ENCODE assay signal across 8 cellular contexts in the genomic region with DNA sequence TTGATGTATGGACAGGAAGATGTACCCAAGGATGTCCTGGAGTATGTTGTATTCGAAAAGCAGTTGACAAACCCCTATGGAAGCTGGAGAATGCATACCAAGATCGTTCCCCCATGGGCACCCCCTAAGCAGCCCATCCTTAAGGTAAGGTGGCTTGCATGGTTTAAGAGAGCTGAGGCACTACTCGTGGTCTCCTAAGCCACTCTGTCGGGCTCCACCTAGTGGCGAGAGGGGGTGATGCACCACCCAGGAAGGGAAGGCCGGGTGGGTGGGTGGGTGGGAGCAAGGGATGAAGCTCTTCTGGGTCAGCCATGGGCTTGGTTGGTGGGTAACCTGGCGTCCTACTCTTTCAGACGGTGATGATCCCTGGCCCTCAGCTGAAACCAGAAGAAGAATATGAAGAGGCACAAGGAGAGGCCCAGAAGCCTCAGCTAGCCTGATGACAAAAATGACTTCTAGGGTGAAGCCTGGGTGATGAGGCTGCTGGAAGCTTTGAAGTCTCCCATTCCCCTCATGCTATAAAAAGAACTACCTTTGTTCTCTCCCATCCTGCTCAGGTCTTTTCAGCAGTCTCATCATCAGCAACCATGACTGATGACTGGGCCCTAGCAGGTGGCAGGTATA. TPM values are rescaled to one million over a fixed set of nuclear protein-coding genes. Genes with fewer than 3 reads are reported as not detected.
A peak's percentile ranks its signal among the peaks of the same experiment; 100 is the strongest.
DNase-seq lines count a peak whose midpoint lies in the region; ATAC-seq and TF ChIP-seq lines count a peak whose summit lies in the region.

No MANE protein-coding gene starts in this region.

- H3K4me1 ChIP-seq in ascending aorta = no peaks in the 10 kb centered on the region

- no peak for ATAC-seq in HG03108 (IDR thresholded peaks at IDR 0.05; ENCODE audit: unreplicated experiment)

- TF ChIP-seq CTCF in ascending aorta (IDR thresholded peaks at IDR 0.05) = peak; percentile 9 to 80 (median 80)

- in situ Hi-C loops in Caki2 (cut with HindIII; ENCODE audit: low pct_unique_long_range_greater_than_20kb, low sequenced_read_pairs) = no loop called here

- no peak overlapping the region for H3K27ac ChIP-seq in ascending aorta

- no peaks in the 10 kb centered on the region for H3K9me3 ChIP-seq in ascending aorta

- H3K9me3 Mint-ChIP-seq in T-helper 2 cell treated with Interferon-gamma antibody and Interleukin-4, amounts not matched to agents 5 μg/mL and 100 μg/mL, for 36 hours = no peaks in the 10 kb centered on the region

- no peaks in the 10 kb centered on the region for H3K27me3 ChIP-seq in ascending aorta

- no peaks in the 10 kb centered on the region for H3K27me3 Mint-ChIP-seq in T-helper 2 cell treated with Interferon-gamma antibody and Interleukin-4, amounts not matched to agents 5 μg/mL and 100 μg/mL, for 36 hours (ENCODE audit: low read depth)

- H3K4me3 Mint-ChIP-seq in T-helper 2 cell treated with Interferon-gamma antibody and Interleukin-4, amounts not matched to agents 5 μg/mL and 100 μg/mL, for 36 hours = no peak overlapping the region

- peaks cover 25% of the 10 kb centered on the region for H3K36me3 Mint-ChIP-seq in T-helper 2 cell treated with Interferon-gamma antibody and Interleukin-4, amounts not matched to agents 5 μg/mL and 100 μg/mL, for 36 hours (ENCODE audit: low read depth)

- intact Hi-C loops in ascending aorta (cut with DNase I) = no loop called here

- H3K27ac Mint-ChIP-seq in T-helper 2 cell treated with Interferon-gamma antibody and Interleukin-4, amounts not matched to agents 5 μg/mL and 100 μg/mL, for 36 hours = no peak overlapping the region

- no peak overlapping the region for H3K4me3 ChIP-seq in ascending aorta

- H3K4me1 Mint-ChIP-seq in T-helper 2 cell treated with Interferon-gamma antibody and Interleukin-4, amounts not matched to agents 5 μg/mL and 100 μg/mL, for 36 hours (ENCODE audit: low read depth) = peaks cover 11% of the 10 kb centered on the region

- peak; percentile 26 for DNase-seq in Caki2 (ENCODE audit: low read depth)
- DNase-seq in HUDEP-2 (lab: John Stamatoyannopoulos, UW; ENCODE audit: unreplicated experiment in 76 of 76) = peak in 53 of 76 experiments; percentile 3 to 65 (median 34)
- peak; percentile 44 for DNase-seq in T-helper 2 cell treated with Interferon-gamma antibody and Interleukin-4, amounts not matched to agents 5 μg/mL and 100 μg/mL, for 36 hours (ENCODE audit: low spot score)
- peak in 1 of 2 donors; percentile 76 for DNase-seq in ascending aorta (ENCODE audit: low spot score in 2 of 2)
- DNase-seq in iPS-NIHi11 (ENCODE audit: low spot score) = peak; percentile 85
- peak; percentile 66 to 72 for DNase-seq in stimulated activated CD4-positive, alpha-beta T cell treated with anti-CD3 and anti-CD28 coated beads, Interleukin-1b, Interleukin-23, amount 100 ng/mL, for 4 hours (ENCODE audit: low read depth in 2 of 2)
- DNase-seq in NCI-H1048 (lab: John Stamatoyannopoulos, UW) = no peak

- H3K36me3 ChIP-seq in ascending aorta = peaks cover 13 to 24% of the 10 kb centered on the region in 2 donors

RNA-seq across cellular contexts. Expression of a gene that starts 21.5 kb away (rescaled TPM):
- 0.07 TPM in 1 of 2 replicates, not detected in the other for total RNA-seq in Caki2 (2014; rRNA removed; shearing (Covaris generic); ENCODE audit: low replicate concordance)
- total RNA-seq in ascending aorta = not detected

RNA-seq across cellular contexts. Expression of a gene that starts 25.3 kb away (rescaled TPM):
- 61.5 and 90.7 TPM in 2 replicates for total RNA-seq in Caki2 (2014; rRNA removed; shearing (Covaris generic); ENCODE audit: low replicate concordance)
- 27.5 TPM for total RNA-seq in ascending aorta

RNA-seq across cellular contexts. Expression of a gene that starts 29.4 kb away (rescaled TPM):
- 14.4 and 22.5 TPM in 2 replicates for total RNA-seq in Caki2 (2014; rRNA removed; shearing (Covaris generic); ENCODE audit: low replicate concordance)
- 10.3 TPM for total RNA-seq in ascending aorta
